29 cellular contexts compared by ENCODE assay signal in genomic region chr4:141023051-141023450, GRCh38.
"Had no signal": no experiment of that assay in that cellular context is flagged by ENCODE, and none has a peak within 500 bp of the region (broad histone marks: within the 10 kb centered on the region; RNA-seq: fewer than 3 reads in every experiment).

No MANE protein-coding gene starts in this region.

- DNase-seq: naive B cell; naive thymus-derived CD8-positive, alpha-beta T cell; nephron progenitor cell; nucleus accumbens; pancreas; retina; spleen; stimulated activated CD4-positive, alpha-beta T cell treated with anti-CD3 and anti-CD28 coated beads, Interleukin-12 subunit alpha, Interleukin-12 subunit beta, amount 100 ng/mL, for 4 hours; stimulated activated CD4-positive, alpha-beta T cell treated with anti-CD3 and anti-CD28 coated beads, Interleukin-1b, Interleukin-23, amount 100 ng/mL, for 48 hours; stimulated activated CD4-positive, alpha-beta T cell treated with anti-CD3 and anti-CD28 coated beads, Interleukin-4, amount 100 ng/mL, for 1 hour; stimulated activated CD4-positive, alpha-beta T cell treated with anti-CD3 and anti-CD28 coated beads, Interleukin-4, amount 100 ng/mL, for 4 hours; stimulated activated CD8-positive, alpha-beta memory T cell treated with anti-CD3 and anti-CD28 coated beads, Interleukin-4, amount 100 ng/mL, for 48 hours; stimulated activated naive CD4-positive, alpha-beta T cell; stimulated activated naive CD8-positive, alpha-beta T cell treated with anti-CD3 and anti-CD28 coated beads, Interleukin-15, amount 100 ng/mL, for 72 hours; stimulated activated naive CD8-positive, alpha-beta T cell treated with anti-CD3 and anti-CD28 coated beads, Interleukin-15, Interleukin-2, amounts not matched to agents 100 U/mL and 50 U/mL, for 24 hours; thyroid gland; trophoblast cell; upper lobe of left lung had no signal

- H3K36me3 ChIP-seq: neutrophil, pancreas, prostate gland, right atrium auricular region, spleen, thoracic aorta, thyroid gland, tibial nerve, upper lobe of left lung, vagina had no signal

- H3K4me3 ChIP-seq: pancreas, prostate gland, right atrium auricular region, skin epidermis, smooth muscle cell, spleen, thoracic aorta, thyroid gland, tibial nerve, upper lobe of left lung, vagina had no signal

- H3K9me3 ChIP-seq: neutrophil, pancreas, prostate gland, right atrium auricular region, spleen, thoracic aorta, thyroid gland, tibial nerve, upper lobe of left lung, vagina had no signal

- H3K27me3 ChIP-seq: neutrophil, pancreas, right atrium auricular region, spleen, thyroid gland, tibial nerve, upper lobe of left lung, vagina had no signal

- ATAC-seq: naive thymus-derived CD8-positive, alpha-beta T cell; natural killer cell treated with Interleukin-12 subunit alpha and Interleukin-12 subunit beta and Interleukin-15 and Interleukin-18, amount 100 ng/mL, for 72 hours; pancreas; sciatic nerve; stimulated activated memory B cell treated with anti-CD40 and anti-IgM and Interleukin-4, amounts not matched to agents 10 μg/mL and 1 μg/mL and 100 μg/mL, for 72 hours; stimulated activated naive CD8-positive, alpha-beta T cell treated with anti-CD3 and anti-CD28 coated beads, Interleukin-15, amount 100 ng/mL, for 72 hours; stimulated activated naive CD8-positive, alpha-beta T cell treated with anti-CD3 and anti-CD28 coated beads, Interleukin-15, Interleukin-2, amounts not matched to agents 100 U/mL and 50 U/mL, for 24 hours had no signal

- H3K4me1 ChIP-seq: pancreas, prostate gland had no signal

- H3K27ac ChIP-seq: neutrophil, pancreas, prostate gland, right atrium auricular region, skin epidermis, spleen, thyroid gland, tibial nerve, upper lobe of left lung, vagina had no signal
